In the genomic region with DNA sequence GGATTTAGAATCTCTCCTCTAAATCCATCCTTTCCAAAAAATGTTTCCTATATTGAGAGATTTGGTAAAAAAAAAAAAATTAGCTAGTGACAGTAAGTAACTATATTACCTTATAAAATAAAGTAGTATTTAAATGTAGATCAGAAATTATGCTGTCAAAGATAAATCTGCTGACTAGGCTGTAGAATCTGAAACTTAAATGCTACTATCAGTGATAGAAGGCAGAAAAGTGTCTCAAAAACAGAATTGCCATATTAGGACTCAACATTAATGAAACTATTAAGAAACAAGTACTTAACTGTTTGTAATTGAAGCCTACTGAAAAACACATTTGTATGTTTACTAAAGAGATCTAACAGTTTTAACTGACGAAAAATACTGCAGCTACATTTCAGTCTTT, we compare ENCODE assay signal across 13 cellular contexts.
"Had no signal": no experiment of that assay in that cellular context is flagged by ENCODE, and none has a peak within 500 bp of the region (broad histone marks: within the 10 kb centered on the region; RNA-seq: fewer than 3 reads in every experiment).

No MANE protein-coding gene starts in this region.

- H3K4me1 ChIP-seq: SJCRH30, upper lobe of left lung had no signal

- H3K4me3 ChIP-seq: cardiac muscle cell, lung, SJCRH30, upper lobe of left lung had no signal

- H3K4me3 Mint-ChIP-seq: activated CD4-positive, alpha-beta T cell treated with anti-CD3 and anti-CD28 coated beads, Interleukin-2, amount 10 ng/mL, durations not matched to agents 7 days and 5 days; stimulated activated naive CD8-positive, alpha-beta T cell treated with anti-CD3 and anti-CD28 coated beads, Interleukin-15, amount 100 ng/mL, for 72 hours; WTC11 had no signal

- H3K4me1 Mint-ChIP-seq: stimulated activated naive CD8-positive, alpha-beta T cell treated with anti-CD3 and anti-CD28 coated beads, Interleukin-15, amount 100 ng/mL, for 72 hours; WTC11 had no signal

- ATAC-seq: left colon; stimulated activated naive CD8-positive, alpha-beta T cell treated with anti-CD3 and anti-CD28 coated beads, Interleukin-15, amount 100 ng/mL, for 72 hours; WTC11 had no signal

- H3K27ac ChIP-seq: SJCRH30, upper lobe of left lung had no signal

- H3K9me3 Mint-ChIP-seq: activated CD4-positive, alpha-beta T cell treated with anti-CD3 and anti-CD28 coated beads, Interleukin-2, amount 10 ng/mL, durations not matched to agents 7 days and 5 days; stimulated activated naive CD8-positive, alpha-beta T cell treated with anti-CD3 and anti-CD28 coated beads, Interleukin-15, amount 100 ng/mL, for 72 hours; WTC11 had no signal

- H3K9me3 ChIP-seq: SJCRH30, upper lobe of left lung had no signal

- FAIRE-seq: colon, islet of Langerhans, TTC549 had no signal

- H3K27me3 ChIP-seq: cardiac muscle cell, SJCRH30, upper lobe of left lung had no signal

- DNase-seq: activated CD4-positive, alpha-beta T cell treated with anti-CD3 and anti-CD28 coated beads, Interleukin-2, amount 10 ng/mL, durations not matched to agents 7 days and 5 days; activated T-cell treated with anti-CD3 and anti-CD28 coated beads, Interleukin-2, amount 50 U/mL, for 1 hour; left colon; SJCRH30; stimulated activated CD4-positive, alpha-beta T cell treated with anti-CD3 and anti-CD28 coated beads, Interleukin-4, amount 100 ng/mL, for 1 hour; stimulated activated naive CD8-positive, alpha-beta T cell treated with anti-CD3 and anti-CD28 coated beads, Interleukin-15, amount 100 ng/mL, for 72 hours; upper lobe of left lung had no signal

- H3K27ac Mint-ChIP-seq: WTC11 had no signal

- H3K27me3 Mint-ChIP-seq: activated CD4-positive, alpha-beta T cell treated with anti-CD3 and anti-CD28 coated beads, Interleukin-2, amount 10 ng/mL, durations not matched to agents 7 days and 5 days; stimulated activated naive CD8-positive, alpha-beta T cell treated with anti-CD3 and anti-CD28 coated beads, Interleukin-15, amount 100 ng/mL, for 72 hours had no signal
